ENCODE assay signal across 8 cellular contexts in genomic region chr13:38530492-38530891, GRCh38.
DNase-seq lines count a peak whose midpoint lies in the region; ATAC-seq and TF ChIP-seq lines count a peak whose summit lies in the region.
"Had no signal": no experiment of that assay in that cellular context is flagged by ENCODE, and none has a peak within 500 bp of the region (broad histone marks: within the 10 kb centered on the region; RNA-seq: fewer than 3 reads in every experiment).

No MANE protein-coding gene starts in this region.

- peak; percentile 46 for TF ChIP-seq RAD21 in Ishikawa (IDR thresholded peaks at IDR 0.05; ENCODE audit: low read depth)

- no peak overlapping the region for H3K9ac ChIP-seq in neural progenitor cell

- no peak overlapping the region for H3K4me3 Mint-ChIP-seq in neural progenitor cell

- H4K20me1 ChIP-seq in neural progenitor cell (ENCODE audit: low read depth): no peaks in the 10 kb centered on the region

- H3K27ac ChIP-seq in brain microvascular endothelial cell (no peak overlapping the region), neural progenitor cell (no peak overlapping the region)

- no peaks in the 10 kb centered on the region for H3K9me3 Mint-ChIP-seq in neural progenitor cell

- H3K4me1 Mint-ChIP-seq in neural progenitor cell: no peaks in the 10 kb centered on the region

- no peaks in the 10 kb centered on the region for H3K4me1 ChIP-seq in neural progenitor cell

- TF ChIP-seq EP300 in Ishikawa (IDR thresholded peaks at IDR 0.05; ENCODE audit: borderline replicate concordance): no peak

- H3F3A ChIP-seq in neural progenitor cell (ENCODE audit: low read depth): no peaks in the 10 kb centered on the region

- DNase-seq in GM10248 (ENCODE audit: extremely low spot score): no peak
- no peak for DNase-seq in brain microvascular endothelial cell
- no peak for DNase-seq in neural progenitor cell (ENCODE audit: low spot score)
- no peak for DNase-seq in stimulated activated naive CD4-positive, alpha-beta T cell (lab: John Stamatoyannopoulos, UW)
- DNase-seq in activated CD4-positive, alpha-beta T cell treated with anti-CD3 and anti-CD28 coated beads for 1 hour: no peak
- DNase-seq: NCI-H2171 treated with DMSO at 0.1 percent for 48 hours had no signal

- in situ Hi-C loops in brain microvascular endothelial cell (cut with HindIII; ENCODE audit: low pct_ligation_motif_present, low sequenced_read_pairs): no loop called here

- CTCF ChIA-PET in GM10248 (lab: Yijun Ruan, JAX): interaction anchor here (1.2 kb wide), 1 partner anchor 1455 kb away, joined by 3 read pairs; no protein-coding TSS in a partner anchor

- H3K79me2 ChIP-seq in neural progenitor cell (ENCODE audit: low read depth): no peaks in the 10 kb centered on the region

- H3K4me2 ChIP-seq in neural progenitor cell: no peak overlapping the region

- peak; percentile 49 for TF ChIP-seq CTCF in GM10248 (IDR thresholded peaks at IDR 0.05; ENCODE audit: control extremely low read depth, extremely low read depth, low read depth, missing control alignments)
- peak; percentile 18 for TF ChIP-seq CTCF in brain microvascular endothelial cell (IDR thresholded peaks at IDR 0.05; ENCODE audit: low read depth, low read length, missing control alignments)
- TF ChIP-seq CTCF in neural progenitor cell (IDR thresholded peaks at IDR 0.05): peak; percentile 47

- ATAC-seq in HG02981 (IDR thresholded peaks at IDR 0.05; ENCODE audit: unreplicated experiment): no peak

- no peaks in the 10 kb centered on the region for H3K27me3 Mint-ChIP-seq in neural progenitor cell (ENCODE audit: insufficient read depth, low read depth)

- no peaks in the 10 kb centered on the region for H3K27me3 ChIP-seq in brain microvascular endothelial cell (replicated peaks)
- H3K27me3 ChIP-seq in neural progenitor cell: no peaks in the 10 kb centered on the region

- H3K36me3 Mint-ChIP-seq in neural progenitor cell: no peaks in the 10 kb centered on the region

- H3K36me3 ChIP-seq in brain microvascular endothelial cell (replicated peaks) (no peaks in the 10 kb centered on the region), neural progenitor cell (no peaks in the 10 kb centered on the region)

- H2AFZ ChIP-seq in neural progenitor cell (replicated peaks): no peak overlapping the region

- POLR2A ChIA-PET in GM10248 (lab: Yijun Ruan, JAX): no interaction called here

- no peak overlapping the region for H3K27ac Mint-ChIP-seq in neural progenitor cell

- no peak overlapping the region for H3K4me3 ChIP-seq in brain microvascular endothelial cell (ENCODE audit: low read depth, low read length)
- no peak overlapping the region for H3K4me3 ChIP-seq in neural progenitor cell

- H3K9me3 ChIP-seq in neural progenitor cell (ENCODE audit: low read depth): no peaks in the 10 kb centered on the region

TF ChIP-seq in Ishikawa, 13 proteins besides CTCF, POLR2A, EP300 and RAD21:
- no peak for TF ChIP-seq MAX (IDR thresholded peaks at IDR 0.05)
- TF ChIP-seq TAF1 (IDR thresholded peaks at IDR 0.05; ENCODE audit: low read depth): no peak
- TF ChIP-seq REST (IDR thresholded peaks at IDR 0.05; ENCODE audit: low read depth): no peak
- no peak for TF ChIP-seq TEAD4 (IDR thresholded peaks at IDR 0.05)
- no peak for TF ChIP-seq CREB1 (IDR thresholded peaks at IDR 0.05; ENCODE audit: low read depth)
- TF ChIP-seq TCF12 (IDR thresholded peaks at IDR 0.05; ENCODE audit: low read depth): no peak
- no peak for TF ChIP-seq USF1 (IDR thresholded peaks at IDR 0.05)
- TF ChIP-seq EGR1 (IDR thresholded peaks at IDR 0.05): no peak
- TF ChIP-seq NFIC (IDR thresholded peaks at IDR 0.05): no peak
- no peak for TF ChIP-seq YY1 (IDR thresholded peaks at IDR 0.05; ENCODE audit: low read depth)
